In the genomic region with DNA sequence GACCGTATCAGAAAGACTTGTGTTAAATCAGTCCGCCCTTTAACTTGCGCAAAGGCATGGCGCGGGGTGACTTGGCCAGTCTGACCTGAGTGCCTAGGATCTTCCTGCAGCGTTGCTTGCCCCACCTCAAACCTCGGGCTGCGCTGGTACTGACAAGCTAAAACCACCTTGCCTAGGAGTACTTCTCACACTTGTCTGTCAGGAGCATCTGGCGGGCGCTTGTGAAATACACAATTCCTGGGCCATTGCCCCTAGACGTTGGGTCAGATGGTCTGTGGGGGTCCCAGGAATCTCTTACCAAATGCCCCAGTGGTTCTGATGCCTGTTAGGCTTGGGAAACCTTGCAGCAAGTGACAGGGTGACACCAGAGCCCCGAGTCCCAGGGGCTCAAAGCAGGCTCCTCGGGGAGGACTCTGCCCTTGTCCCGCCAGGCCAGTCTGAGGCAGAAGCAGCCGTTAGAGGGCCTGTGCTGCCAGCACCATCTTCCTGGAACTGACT, we compare ENCODE assay signal across 16 cellular contexts.
"Had no signal": no experiment of that assay in that cellular context is flagged by ENCODE, and none has a peak within 500 bp of the region (broad histone marks: within the 10 kb centered on the region; RNA-seq: fewer than 3 reads in every experiment).

No MANE protein-coding gene starts in this region.

- H3K9me3 ChIP-seq: esophagus squamous epithelium, heart left ventricle, pancreas, upper lobe of left lung had no signal

- H3K27me3 ChIP-seq: esophagus squamous epithelium, heart left ventricle, neural progenitor cell, pancreas, upper lobe of left lung had no signal

- H3K36me3 ChIP-seq: neural progenitor cell, pancreas had no signal

- H3K4me3 ChIP-seq: esophagus squamous epithelium, heart left ventricle, neural progenitor cell, pancreas, upper lobe of left lung had no signal

- H2AFZ ChIP-seq: neural progenitor cell had no signal

- H3K27ac Mint-ChIP-seq: activated CD4-positive, alpha-beta T cell treated with anti-CD3 and anti-CD28 coated beads, Interleukin-2, amount 10 ng/mL, durations not matched to agents 24 days and 14 days; activated naive CD8-positive, alpha-beta T cell; neural progenitor cell; stimulated activated memory B cell treated with anti-CD40 and anti-IgM and Interleukin-4, amounts not matched to agents 10 μg/mL and 1 μg/mL and 100 μg/mL, for 72 hours had no signal

- H3K4me2 ChIP-seq: neural progenitor cell had no signal

- H3K4me1 ChIP-seq: neural progenitor cell had no signal

- H3K9me3 Mint-ChIP-seq: activated CD4-positive, alpha-beta T cell treated with anti-CD3 and anti-CD28 coated beads, Interleukin-2, amount 10 ng/mL, durations not matched to agents 24 days and 14 days; neural progenitor cell; stimulated activated memory B cell treated with anti-CD40 and anti-IgM and Interleukin-4, amounts not matched to agents 10 μg/mL and 1 μg/mL and 100 μg/mL, for 72 hours; WTC11 had no signal

- ATAC-seq: pancreas; stimulated activated memory B cell treated with anti-CD40 and anti-IgM and Interleukin-4, amounts not matched to agents 10 μg/mL and 1 μg/mL and 100 μg/mL, for 72 hours; WTC11 had no signal

- H3K4me3 Mint-ChIP-seq: activated CD4-positive, alpha-beta T cell treated with anti-CD3 and anti-CD28 coated beads, Interleukin-2, amount 10 ng/mL, durations not matched to agents 24 days and 14 days; activated naive CD8-positive, alpha-beta T cell; neural progenitor cell; stimulated activated memory B cell treated with anti-CD40 and anti-IgM and Interleukin-4, amounts not matched to agents 10 μg/mL and 1 μg/mL and 100 μg/mL, for 72 hours; WTC11 had no signal

- H3K27me3 Mint-ChIP-seq: activated CD4-positive, alpha-beta T cell treated with anti-CD3 and anti-CD28 coated beads, Interleukin-2, amount 10 ng/mL, durations not matched to agents 24 days and 14 days; activated naive CD8-positive, alpha-beta T cell; stimulated activated memory B cell treated with anti-CD40 and anti-IgM and Interleukin-4, amounts not matched to agents 10 μg/mL and 1 μg/mL and 100 μg/mL, for 72 hours had no signal

- H3K4me1 Mint-ChIP-seq: activated CD4-positive, alpha-beta T cell treated with anti-CD3 and anti-CD28 coated beads, Interleukin-2, amount 10 ng/mL, durations not matched to agents 24 days and 14 days had no signal

- H3K36me3 Mint-ChIP-seq: activated naive CD8-positive, alpha-beta T cell; neural progenitor cell; WTC11 had no signal

- H3K9ac ChIP-seq: neural progenitor cell had no signal

- DNase-seq: activated CD4-positive, alpha-beta T cell treated with anti-CD3 and anti-CD28 coated beads, Interleukin-2, amount 10 ng/mL, durations not matched to agents 24 days and 14 days; activated CD8-positive, alpha-beta memory T cell treated with anti-CD3 and anti-CD28 coated beads for 24 hours; activated gamma-delta T cell; esophagus squamous epithelium; foreskin fibroblast; islet precursor cell; mesendoderm; small intestine; T-helper 1 cell had no signal

- H3K27ac ChIP-seq: esophagus squamous epithelium, neural progenitor cell, pancreas, upper lobe of left lung had no signal
